1 cellular context compared by ENCODE assay signal in the genomic region with DNA sequence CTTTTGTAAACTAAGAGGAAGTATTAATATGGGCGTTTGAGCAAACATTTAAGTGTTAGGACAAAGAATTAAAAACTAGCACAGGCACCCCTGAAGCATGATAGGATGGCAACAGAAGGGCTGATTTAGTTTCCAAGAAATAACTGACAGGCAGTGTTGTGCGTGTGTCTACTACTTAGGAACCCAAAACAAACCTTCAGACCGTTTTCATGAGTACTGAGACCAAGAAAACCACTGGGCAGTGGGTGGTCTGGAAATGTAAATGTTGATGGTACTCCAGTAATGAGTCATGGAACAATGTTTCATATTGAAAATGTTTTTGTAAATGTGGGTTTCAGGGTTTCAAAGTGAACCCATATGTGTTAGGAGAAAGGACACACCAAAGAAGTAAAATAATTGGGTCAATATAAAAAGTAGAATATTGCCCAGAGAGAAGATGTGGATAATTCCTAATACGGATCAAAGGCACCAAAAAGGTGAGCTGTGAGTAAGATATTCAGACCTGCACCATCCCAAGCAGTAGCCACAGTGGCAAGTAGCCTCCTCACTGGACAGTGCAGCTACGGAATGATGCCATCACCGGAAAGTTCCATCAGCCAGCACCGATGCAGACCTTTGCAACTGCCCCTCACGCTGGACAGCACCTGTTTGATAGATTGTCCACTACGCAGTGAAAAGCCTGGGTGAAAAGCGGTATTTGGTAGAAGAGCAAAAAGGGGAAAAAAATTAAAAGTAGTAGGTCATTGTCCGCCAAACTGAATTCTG. TPM values are rescaled to one million over a fixed set of nuclear protein-coding genes. Genes with fewer than 3 reads are reported as not detected.
"Had no signal": no experiment of that assay in that cellular context is flagged by ENCODE, and none has a peak within 500 bp of the region (broad histone marks: within the 10 kb centered on the region; RNA-seq: fewer than 3 reads in every experiment).

No MANE protein-coding gene starts in this region.

RNA-seq across cellular contexts. Expression of a gene that starts 29.0 kb away (rescaled TPM):
- total RNA-seq: dermis microvascular lymphatic vessel endothelial cell had no signal
